ENCODE assay signal across 29 cellular contexts in genomic region chr7:28613262-28613661, GRCh38.
DNase-seq lines count a peak whose midpoint lies in the region; ATAC-seq, FAIRE-seq and TF ChIP-seq lines count a peak whose summit lies in the region.
"Had no signal": no experiment of that assay in that cellular context is flagged by ENCODE, and none has a peak within 500 bp of the region (broad histone marks: within the 10 kb centered on the region; RNA-seq: fewer than 3 reads in every experiment).

No MANE protein-coding gene starts in this region.

- no peak overlapping the region for H3K4me3 Mint-ChIP-seq in natural killer cell
- H3K4me3 Mint-ChIP-seq: activated T-cell treated with anti-CD3 and anti-CD28 coated beads, Interleukin-2, amount 50 U/mL, for 24 hours; natural killer cell treated with Interleukin-12 subunit alpha and Interleukin-12 subunit beta and Interleukin-15 and Interleukin-18, amount 100 ng/mL, for 72 hours had no signal

- intact Hi-C loops in natural killer cell (cut with micrococcal nuclease) = no loop called here

- H3K27ac Mint-ChIP-seq in natural killer cell = no peak overlapping the region
- H3K27ac Mint-ChIP-seq: activated T-cell treated with anti-CD3 and anti-CD28 coated beads, Interleukin-2, amount 50 U/mL, for 24 hours; natural killer cell treated with Interleukin-12 subunit alpha and Interleukin-12 subunit beta and Interleukin-15 and Interleukin-18, amount 100 ng/mL, for 72 hours had no signal

- DNase-seq in GM12891 (ENCODE audit: insufficient read length, low spot score) (no peak), NCI-H69 (lab: John Stamatoyannopoulos, UW) (peak; percentile 57), bronchial epithelial cell (ENCODE audit: low read depth) (peak; percentile 25), renal cortical epithelial cell (ENCODE audit: low read depth) (peak; percentile 29), caudate nucleus (lab: John Stamatoyannopoulos, UW) (no peak), natural killer cell (no peak), NCI-H524 treated with DMSO at 0.1 percent for 48 hours (lab: John Stamatoyannopoulos, UW) (no peak), SK-N-DZ (ENCODE audit: low spot score) (no peak)
- DNase-seq: activated CD4-positive, alpha-beta T cell treated with anti-CD3 and anti-CD28 coated beads for 48 hours; activated T-cell treated with anti-CD3 and anti-CD28 coated beads, Interleukin-2, amount 50 U/mL, for 24 hours; effector CD8-positive, alpha-beta T cell; H7; hippocampal formation; left ventricle myocardium superior; midbrain; NCI-H1417 treated with DMSO at 0.1 percent for 48 hours; NCI-H2081 treated with DMSO at 0.1 percent for 48 hours; NCI-H446 treated with DMSO at 0.1 percent for 48 hours; pancreas; RPMI8226; sigmoid colon; stimulated activated CD8-positive, alpha-beta memory T cell treated with anti-CD3 and anti-CD28 coated beads, Interleukin-4, amount 100 ng/mL, for 48 hours; stomach; tibial artery had no signal

- H3K27me3 Mint-ChIP-seq in natural killer cell (ENCODE audit: low read depth in 2 of 2) = peaks cover 0 to 5% of the 10 kb centered on the region in 2 donors

- no peak for FAIRE-seq in GM12891 (lab: Jason Lieb, UNC)
- FAIRE-seq in bronchial epithelial cell (lab: Jason Lieb, UNC) = no peak
- FAIRE-seq: frontal cortex, HepG2, pancreas had no signal

- ATAC-seq in natural killer cell = no peak
- ATAC-seq: HepG2; left ventricle myocardium superior; natural killer cell treated with Interleukin-12 subunit alpha and Interleukin-12 subunit beta and Interleukin-15 and Interleukin-18, amount 100 ng/mL, for 72 hours; pancreas; SK-N-SH treated with all-trans-retinoic acid at 6 μM for 48 hours had no signal

- H3K27me3 ChIP-seq in bronchial epithelial cell (ENCODE audit: control insufficient read depth, insufficient read depth, low read length) = no peaks in the 10 kb centered on the region
- H3K27me3 ChIP-seq: pancreas, sigmoid colon, stomach, tibial artery had no signal

- no peak for TF ChIP-seq CTCF in bronchial epithelial cell (IDR thresholded peaks at IDR 0.05; ENCODE audit: insufficient read depth, low read length, severe bottlenecking)
- TF ChIP-seq CTCF in natural killer cell (IDR thresholded peaks at IDR 0.05) = no peak

- H3K36me3 ChIP-seq in bronchial epithelial cell (ENCODE audit: control insufficient read depth, insufficient read depth, low read length) = no peaks in the 10 kb centered on the region
- H3K36me3 ChIP-seq: pancreas, sigmoid colon, stomach, tibial artery had no signal

- H3K4me1 Mint-ChIP-seq in natural killer cell = no peaks in the 10 kb centered on the region

- no peaks in the 10 kb centered on the region for H3K9me3 Mint-ChIP-seq in natural killer cell
- H3K9me3 Mint-ChIP-seq: activated T-cell treated with anti-CD3 and anti-CD28 coated beads, Interleukin-2, amount 50 U/mL, for 24 hours; natural killer cell treated with Interleukin-12 subunit alpha and Interleukin-12 subunit beta and Interleukin-15 and Interleukin-18, amount 100 ng/mL, for 72 hours had no signal

- no peak overlapping the region for H3K27ac ChIP-seq in caudate nucleus (ENCODE audit: low read depth, low read length)
- H3K27ac ChIP-seq: HL-60, pancreas, sigmoid colon, stomach, tibial artery had no signal

- H3K4me3 ChIP-seq in bronchial epithelial cell (ENCODE audit: low read depth, low read length) = no peak overlapping the region
- H3K4me3 ChIP-seq: pancreas, sigmoid colon, stomach, tibial artery had no signal

- TF ChIP-seq POLR2A in GM12891 (IDR thresholded peaks at IDR 0.05; ENCODE audit: low read depth, low read length) = no peak

- H3K36me3 Mint-ChIP-seq in natural killer cell = no peaks in the 10 kb centered on the region
- H3K36me3 Mint-ChIP-seq: natural killer cell treated with Interleukin-12 subunit alpha and Interleukin-12 subunit beta and Interleukin-15 and Interleukin-18, amount 100 ng/mL, for 72 hours had no signal

TF ChIP-seq in GM12891, 5 proteins besides CTCF, POLR2A, EP300 and RAD21:
- TF ChIP-seq TAF1 (IDR thresholded peaks at IDR 0.05; ENCODE audit: low read depth, low read length) = no peak
- no peak for TF ChIP-seq PAX5 (IDR thresholded peaks at IDR 0.05; ENCODE audit: insufficient read depth, low read length, severe bottlenecking)
- no peak for TF ChIP-seq POU2F2 (IDR thresholded peaks at IDR 0.05; ENCODE audit: low read depth, low read length)
- no peak for TF ChIP-seq SPI1 (IDR thresholded peaks at IDR 0.05; ENCODE audit: low read depth, low read length)
- 0 out of 2 replicates have a peak, but pooled peaks have one; percentile 7 for TF ChIP-seq POLR2AphosphoS5 (IDR thresholded peaks at IDR 0.05; ENCODE audit: low read depth, low read length)

Comparison
In these comparisons a context has a peak if more than half of its experiments do, and no peak if none do; other contexts are left out.
1. DNase-seq: peak in NCI-H69 (single experiment), bronchial epithelial cell (single experiment) and renal cortical epithelial cell (single experiment); none in GM12891 (single experiment), caudate nucleus (0 of 61), natural killer cell (single experiment), NCI-H524 treated with DMSO at 0.1 percent for 48 hours (single experiment) and SK-N-DZ (single experiment).